1 cellular context compared by ENCODE assay signal in the genomic region with DNA sequence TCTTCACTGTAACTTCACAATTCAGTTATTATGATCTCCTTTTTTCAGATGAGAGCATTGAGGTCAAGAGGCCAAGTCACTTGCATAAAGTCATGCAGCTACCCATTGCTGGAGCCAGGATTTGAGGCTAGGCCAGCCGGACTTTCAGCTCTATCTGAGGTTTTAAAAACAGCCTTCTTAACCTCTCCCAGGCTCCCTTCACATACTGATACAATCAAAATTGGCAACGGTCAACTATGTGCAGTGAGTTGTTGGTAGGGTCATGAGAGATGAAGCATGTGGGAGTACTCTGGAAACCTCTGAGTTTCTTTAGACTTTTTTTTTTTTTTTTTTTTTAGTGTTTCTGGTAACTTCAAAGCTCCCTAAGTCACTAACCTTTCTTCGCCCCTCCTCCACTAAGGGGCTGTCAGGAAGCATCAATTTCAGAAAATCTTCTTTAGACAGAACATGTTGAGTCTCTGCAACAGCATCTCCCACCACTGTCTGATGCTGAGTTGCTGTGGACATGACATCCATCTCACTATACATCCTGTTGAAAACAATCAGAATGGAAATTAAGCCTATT.
TF ChIP-seq lines count a peak whose summit lies in the region.

No MANE protein-coding gene starts in this region.

TF ChIP-seq in SK-N-SH, 30 proteins besides CTCF, POLR2A, EP300 and RAD21 (continued from another document):
- TF ChIP-seq RCOR1 (IDR thresholded peaks at IDR 0.05; ENCODE audit: low read length) (no peak), TAF1 (IDR thresholded peaks at IDR 0.05; ENCODE audit: borderline replicate concordance, low read depth, low read length) (no peak), FOSL2 (IDR thresholded peaks at IDR 0.05; ENCODE audit: borderline replicate concordance, low read depth) (no peak), ELF1 (IDR thresholded peaks at IDR 0.05) (no peak), RFX5 (IDR thresholded peaks at IDR 0.05; ENCODE audit: low read length) (no peak), NFIC (IDR thresholded peaks at IDR 0.05; ENCODE audit: borderline replicate concordance) (no peak), EZH2phosphoT487 (IDR thresholded peaks at IDR 0.05; ENCODE audit: borderline replicate concordance, low read depth) (no peak), FOXM1 (IDR thresholded peaks at IDR 0.05; ENCODE audit: low read depth) (no peak)
TF ChIP-seq in SK-N-SH: peak in this region for 0.
